ENCODE assay signal across 13 cellular contexts in genomic region chr21:18801468-18801867, GRCh38.
DNase-seq lines count a peak whose midpoint lies in the region; ATAC-seq and TF ChIP-seq lines count a peak whose summit lies in the region.
"Had no signal": no experiment of that assay in that cellular context is flagged by ENCODE, and none has a peak within 500 bp of the region (broad histone marks: within the 10 kb centered on the region; RNA-seq: fewer than 3 reads in every experiment).

No MANE protein-coding gene starts in this region.

- ATAC-seq in foreskin keratinocyte: peak; percentile 41
- ATAC-seq: lower lobe of right lung had no signal

- DNase-seq in Caki2 (ENCODE audit: low read depth) (peak; percentile 15), HS-27A (ENCODE audit: low read depth) (peak; percentile 51), RKO (ENCODE audit: low spot score) (peak; percentile 9), foreskin keratinocyte (peak in 1 of 2 donors; percentile 29), NCI-H146 treated with DMSO at 0.1 percent for 48 hours (lab: John Stamatoyannopoulos, UW; ENCODE audit: unreplicated experiment) (no peak), anterior cingulate cortex (lab: John Stamatoyannopoulos, UW) (no peak), kidney tubule cell (ENCODE audit: low spot score) (no peak), middle frontal gyrus (ENCODE audit: extremely low spot score, low spot score) (no peak)
- DNase-seq: activated T-cell treated with anti-CD3 and anti-CD28 coated beads, Interleukin-2, amount 50 U/mL, for 48 hours; central memory CD4-positive, alpha-beta T cell; lower lobe of right lung; testis had no signal

- no peaks in the 10 kb centered on the region for H3K4me1 ChIP-seq in foreskin keratinocyte
- H3K4me1 ChIP-seq: lower lobe of right lung, parathyroid adenoma, testis had no signal

- TF ChIP-seq CTCF in foreskin keratinocyte (conservative IDR thresholded peaks at IDR 0.05): peak; percentile 63

- no peak overlapping the region for H3K27ac ChIP-seq in foreskin keratinocyte
- H3K27ac ChIP-seq: lower lobe of right lung, parathyroid adenoma, testis had no signal

- no peaks in the 10 kb centered on the region for H3K27me3 ChIP-seq in foreskin keratinocyte
- H3K27me3 ChIP-seq: testis had no signal

- in situ Hi-C loops in Caki2 (cut with HindIII; ENCODE audit: low pct_unique_long_range_greater_than_20kb, low sequenced_read_pairs): no loop called here

Comparison
In these comparisons a context has a peak if more than half of its experiments do, and no peak if none do; other contexts are left out.
1. DNase-seq: peak in Caki2 (single experiment), HS-27A (single experiment) and RKO (single experiment); none in NCI-H146 treated with DMSO at 0.1 percent for 48 hours (single experiment), anterior cingulate cortex (0 of 58), kidney tubule cell (single experiment) and middle frontal gyrus (single experiment).